In genomic region chrX:10125248-10125615, GRCh38 we compare ENCODE assay signal across 17 cellular contexts. TPM values are rescaled to one million over a fixed set of nuclear protein-coding genes. Genes with fewer than 3 reads are reported as not detected.
DNase-seq lines count a peak whose midpoint lies in the region; ATAC-seq and TF ChIP-seq lines count a peak whose summit lies in the region.
"Had no signal": no experiment of that assay in that cellular context is flagged by ENCODE, and none has a peak within 500 bp of the region (broad histone marks: within the 10 kb centered on the region; RNA-seq: fewer than 3 reads in every experiment).

No MANE protein-coding gene starts in this region.

- H3K27ac ChIP-seq in BLaER1: no peak overlapping the region
- H3K27ac ChIP-seq in RWPE1: no peak overlapping the region
- H3K27ac ChIP-seq: 22Rv1, A549, C4-2B had no signal

- TF ChIP-seq CTCF in endothelial cell (IDR thresholded peaks at IDR 0.05; ENCODE audit: unreplicated experiment) (no peak), RWPE1 (conservative IDR thresholded peaks at IDR 0.05; ENCODE audit: low read depth) (no peak)

- H3K9me3 Mint-ChIP-seq in endothelial cell (ENCODE audit: unreplicated experiment): no peaks in the 10 kb centered on the region
- no peaks in the 10 kb centered on the region for H3K9me3 Mint-ChIP-seq in stimulated activated effector memory CD8-positive, alpha-beta T cell treated with anti-CD3 and anti-CD28 coated beads, Interleukin-12 subunit alpha, Interleukin-12 subunit beta, amount 100 ng/mL, for 72 hours
- H3K9me3 Mint-ChIP-seq: CD4-positive, alpha-beta T cell; CD8-positive, alpha-beta T cell had no signal

- POLR2A ChIA-PET in RWPE1 (lab: Yijun Ruan, JAX; ENCODE audit: low non-redundant PET): no interaction called here

- no peaks in the 10 kb centered on the region for H3K4me1 Mint-ChIP-seq in endothelial cell (ENCODE audit: unreplicated experiment)
- H3K4me1 Mint-ChIP-seq in stimulated activated effector memory CD8-positive, alpha-beta T cell treated with anti-CD3 and anti-CD28 coated beads, Interleukin-12 subunit alpha, Interleukin-12 subunit beta, amount 100 ng/mL, for 72 hours: peaks cover 23% of the 10 kb centered on the region

- peak overlapping the region; percentile 85 for H3K4me2 ChIP-seq in BLaER1
- H3K4me2 ChIP-seq: A549 had no signal

- peaks cover 7% of the 10 kb centered on the region for H3K27me3 ChIP-seq in BLaER1

- CTCF ChIA-PET in RWPE1 (lab: Yijun Ruan, JAX): no interaction called here

- H4K20me1 ChIP-seq in BLaER1: peaks cover 20% of the 10 kb centered on the region; the same call in 1 of the 2 replicates

- H3K9me3 ChIP-seq in BLaER1: peaks cover 4% of the 10 kb centered on the region; the same call in 1 of the 2 replicates
- H3K9me3 ChIP-seq: Caco-2 had no signal

- no peak overlapping the region for H3K4me3 ChIP-seq in BLaER1
- H3K4me3 ChIP-seq: A549 had no signal

- H3K4me3 Mint-ChIP-seq in endothelial cell (ENCODE audit: unreplicated experiment): peak overlapping the region; percentile 25
- H3K4me3 Mint-ChIP-seq in stimulated activated effector memory CD8-positive, alpha-beta T cell treated with anti-CD3 and anti-CD28 coated beads, Interleukin-12 subunit alpha, Interleukin-12 subunit beta, amount 100 ng/mL, for 72 hours: no peak overlapping the region
- H3K4me3 Mint-ChIP-seq: B cell; CD4-positive, alpha-beta T cell; CD8-positive, alpha-beta T cell had no signal

- H3K9ac ChIP-seq in BLaER1: no peak overlapping the region

- H3K4me1 ChIP-seq in BLaER1: peaks cover 74% of the 10 kb centered on the region
- H3K4me1 ChIP-seq: A549, Caco-2 had no signal

- H3K27ac Mint-ChIP-seq in endothelial cell (ENCODE audit: unreplicated experiment): no peak overlapping the region
- peak overlapping the region; percentile 74 for H3K27ac Mint-ChIP-seq in stimulated activated effector memory CD8-positive, alpha-beta T cell treated with anti-CD3 and anti-CD28 coated beads, Interleukin-12 subunit alpha, Interleukin-12 subunit beta, amount 100 ng/mL, for 72 hours
- H3K27ac Mint-ChIP-seq: B cell; CD4-positive, alpha-beta T cell; CD8-positive, alpha-beta T cell had no signal

- ATAC-seq in stimulated activated effector memory CD8-positive, alpha-beta T cell treated with anti-CD3 and anti-CD28 coated beads, Interleukin-12 subunit alpha, Interleukin-12 subunit beta, amount 100 ng/mL, for 72 hours: no peak
- ATAC-seq: A549; CD8-positive, alpha-beta T cell had no signal

- DNase-seq in endothelial cell (ENCODE audit: low spot score): no peak
- DNase-seq in stimulated activated effector memory CD8-positive, alpha-beta T cell treated with anti-CD3 and anti-CD28 coated beads, Interleukin-12 subunit alpha, Interleukin-12 subunit beta, amount 100 ng/mL, for 72 hours (ENCODE audit: low spot score in 2 of 2): no peak
- DNase-seq in NCI-H446 (lab: John Stamatoyannopoulos, UW): no peak
- no peak for DNase-seq in RWPE1 (ENCODE audit: low spot score)
- DNase-seq in NCI-H748 treated with DMSO at 0.1 percent for 48 hours (lab: John Stamatoyannopoulos, UW): no peak
- DNase-seq: AML-193; Caco-2; Calu3; CD4-positive, alpha-beta T cell; CD8-positive, alpha-beta T cell; DMS79 treated with DMSO at 0.1 percent for 48 hours; GF-D8 had no signal

- H3K36me3 ChIP-seq in BLaER1: peaks cover 52% of the 10 kb centered on the region

- H3K27me3 Mint-ChIP-seq in endothelial cell (ENCODE audit: unreplicated experiment): no peaks in the 10 kb centered on the region
- H3K27me3 Mint-ChIP-seq: B cell; CD4-positive, alpha-beta T cell had no signal

- H3K36me3 Mint-ChIP-seq in endothelial cell (ENCODE audit: low read depth, unreplicated experiment): peaks cover 44% of the 10 kb centered on the region
- H3K36me3 Mint-ChIP-seq in stimulated activated effector memory CD8-positive, alpha-beta T cell treated with anti-CD3 and anti-CD28 coated beads, Interleukin-12 subunit alpha, Interleukin-12 subunit beta, amount 100 ng/mL, for 72 hours: peaks cover 73% of the 10 kb centered on the region

RNA-seq across cellular contexts. Expression of gene CLCN4, which starts 31.5 kb away (rescaled TPM):
- 23.1 TPM for total RNA-seq in endothelial cell (ENCODE audit: unreplicated experiment)
- total RNA-seq: CD4-positive, alpha-beta T cell had no signal
